1 cellular context compared by ENCODE assay signal in the genomic region with DNA sequence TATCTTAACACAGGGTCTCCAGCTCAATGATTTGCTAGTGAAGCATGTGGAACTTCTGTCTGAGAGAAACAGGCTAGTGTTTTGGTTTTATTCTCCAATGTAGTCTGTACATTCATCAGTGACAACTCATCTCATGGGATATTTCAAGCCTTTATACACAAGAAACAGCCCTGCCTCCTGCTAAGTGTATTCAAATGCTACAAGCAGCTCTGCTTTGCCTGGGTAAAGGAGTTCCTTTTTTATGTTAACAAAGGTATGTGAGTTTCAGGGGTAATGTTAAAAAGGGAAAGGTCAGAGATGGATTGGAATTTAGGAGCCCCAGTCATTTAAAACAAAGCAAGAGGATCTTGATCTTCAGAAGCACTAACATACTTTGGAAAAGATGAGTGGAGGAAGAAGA.
TF ChIP-seq lines count a peak whose summit lies in the region.

No MANE protein-coding gene starts in this region.

TF ChIP-seq in WTC11, 78 proteins besides CTCF, POLR2A, EP300 and RAD21 (continued from another document):
- TF ChIP-seq ZNF512 (CRISPR knock-in tag; IDR thresholded peaks at IDR 0.05; ENCODE audit: borderline replicate concordance), result no peak
- no peak for TF ChIP-seq MYBL2 (CRISPR knock-in tag; IDR thresholded peaks at IDR 0.05)
- TF ChIP-seq, protein P1, sequence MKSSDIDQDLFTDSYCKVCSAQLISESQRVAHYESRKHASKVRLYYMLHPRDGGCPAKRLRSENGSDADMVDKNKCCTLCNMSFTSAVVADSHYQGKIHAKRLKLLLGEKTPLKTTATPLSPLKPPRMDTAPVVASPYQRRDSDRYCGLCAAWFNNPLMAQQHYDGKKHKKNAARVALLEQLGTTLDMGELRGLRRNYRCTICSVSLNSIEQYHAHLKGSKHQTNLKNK (CRISPR knock-in tag; IDR thresholded peaks at IDR 0.05), result no peak
- TF ChIP-seq ZSCAN18 (CRISPR knock-in tag; IDR thresholded peaks at IDR 0.05), result no peak
- TF ChIP-seq NFYB (CRISPR knock-in tag; conservative IDR thresholded peaks at IDR 0.05; ENCODE audit: low read depth), result no peak
- TF ChIP-seq RELA (CRISPR knock-in tag; IDR thresholded peaks at IDR 0.05; ENCODE audit: borderline replicate concordance), result no peak
- TF ChIP-seq, protein P2, sequence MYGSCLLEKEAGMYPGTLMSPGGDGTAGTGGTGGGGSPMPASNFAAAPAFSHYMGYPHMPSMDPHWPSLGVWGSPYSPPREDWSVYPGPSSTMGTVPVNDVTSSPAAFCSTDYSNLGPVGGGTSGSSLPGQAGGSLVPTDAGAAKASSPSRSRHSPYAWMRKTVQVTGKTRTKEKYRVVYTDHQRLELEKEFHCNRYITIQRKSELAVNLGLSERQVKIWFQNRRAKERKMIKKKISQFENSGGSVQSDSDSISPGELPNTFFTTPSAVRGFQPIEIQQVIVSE (CRISPR knock-in tag; IDR thresholded peaks at IDR 0.05; ENCODE audit: borderline replicate concordance), result no peak
TF ChIP-seq in WTC11: peak in this region for 0.
